In the genomic region with DNA sequence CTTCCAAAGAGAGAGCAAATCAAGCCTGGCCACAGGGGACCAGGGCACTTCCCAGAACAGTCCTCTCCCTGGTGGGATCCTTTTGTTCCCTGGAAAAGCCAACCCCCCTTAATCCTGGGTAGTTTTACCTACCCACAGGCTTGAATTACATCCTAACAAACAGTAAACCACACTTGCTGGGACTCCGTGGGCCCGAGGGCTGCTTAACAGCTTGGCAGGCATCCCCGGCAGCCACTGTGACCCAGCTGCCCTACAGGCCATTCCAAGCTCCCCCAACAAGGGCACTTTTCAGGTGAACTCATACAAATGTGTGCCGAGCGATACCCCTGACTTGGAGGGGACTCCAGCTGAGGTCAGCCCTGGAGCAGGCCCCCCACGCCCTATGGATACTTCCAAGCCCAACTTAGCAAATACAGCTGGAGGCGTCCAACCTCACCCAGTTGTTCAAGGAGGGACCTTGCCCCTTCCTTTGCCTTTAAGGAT, we compare ENCODE assay signal across 12 cellular contexts. TPM values are rescaled to one million over a fixed set of nuclear protein-coding genes. Genes with fewer than 3 reads are reported as not detected.
A peak's percentile ranks its signal among the peaks of the same experiment; 100 is the strongest.
DNase-seq lines count a peak whose midpoint lies in the region; ATAC-seq and TF ChIP-seq lines count a peak whose summit lies in the region.
"Had no signal": no experiment of that assay in that cellular context is flagged by ENCODE, and none has a peak within 500 bp of the region (broad histone marks: within the 10 kb centered on the region; RNA-seq: fewer than 3 reads in every experiment).

No MANE protein-coding gene starts in this region.

- H3K4me1 ChIP-seq in heart left ventricle (peaks cover 3 to 71% (median 35%) of the 10 kb centered on the region in 12 donors), left ventricle myocardium inferior (peaks cover 79% of the 10 kb centered on the region), aorta (ENCODE audit: control insufficient read depth in 1 of 2, insufficient read depth in 2 of 2, low read length in 2 of 2) (peaks cover 3 to 8% of the 10 kb centered on the region in 2 donors)

- peak overlapping the region in 3 of 12 donors; percentile 2 to 23 (median 4) for H3K4me3 ChIP-seq in heart left ventricle
- H3K4me3 ChIP-seq in left ventricle myocardium inferior: peak overlapping the region; percentile 35
- H3K4me3 ChIP-seq in aorta (ENCODE audit: low read length in 2 of 2): no peak overlapping the region
- no peak overlapping the region for H3K4me3 ChIP-seq in MG63
- H3K4me3 ChIP-seq: smooth muscle cell, tibial nerve had no signal

- ATAC-seq in heart left ventricle (peak in 3 of 4 donors; percentile 5 to 42 (median 21)), left cardiac atrium (no peak), aorta (ENCODE audit: low FRiP score) (no peak)

- H3K36me3 ChIP-seq in heart left ventricle (no peaks in the 10 kb centered on the region), left ventricle myocardium inferior (no peaks in the 10 kb centered on the region), aorta (ENCODE audit: control insufficient read depth in 1 of 2, insufficient read depth in 2 of 2, low read length in 1 of 2) (no peaks in the 10 kb centered on the region), MG63 (peaks cover 13% of the 10 kb centered on the region)
- H3K36me3 ChIP-seq: Peyer's patch, tibial nerve had no signal

- intact Hi-C loops in heart left ventricle (cut with DNase I): loop anchor here in 3 of 10 donors (5.0 to 10.0 kb wide), 2 partner anchors 38 to 45 kb away; no protein-coding TSS in a partner anchor
- intact Hi-C loops in left cardiac atrium (cut with DNase I): loop anchor here in 1 of 2 donors (5.0 kb wide), 1 partner anchor 38 kb away; no protein-coding TSS in a partner anchor
- intact Hi-C loops in left ventricle myocardium inferior (cut with micrococcal nuclease): no loop called here
- intact Hi-C loops in aorta (cut with DNase I): loop anchor here in 1 of 2 donors (5.0 kb wide), 1 partner anchor 38 kb away; no protein-coding TSS in a partner anchor

- 49 to 71% (median 65%) methylated on average over 7 of the region's 7 CpGs for WGBS in heart left ventricle, 4 donors
- whole genome bisulfite sequencing in aorta, 2 donors: 7 to 11% methylated on average over 7 of the region's 7 CpGs

- no peak for TF ChIP-seq POLR2A in heart left ventricle (IDR thresholded peaks at IDR 0.05)

- no peak for TF ChIP-seq CTCF in heart left ventricle (IDR thresholded peaks at IDR 0.05)
- no peak for TF ChIP-seq CTCF in left ventricle myocardium inferior (IDR thresholded peaks at IDR 0.05; ENCODE audit: borderline replicate concordance)

- H3K27me3 ChIP-seq in heart left ventricle (no peaks in the 10 kb centered on the region), left ventricle myocardium inferior (ENCODE audit: low read depth) (no peaks in the 10 kb centered on the region), aorta (ENCODE audit: control insufficient read depth in 1 of 2, insufficient read depth in 2 of 2, low read length in 1 of 2) (no peaks in the 10 kb centered on the region), MG63 (no peaks in the 10 kb centered on the region)
- H3K27me3 ChIP-seq: Peyer's patch, tibial nerve had no signal

- DNase-seq in heart left ventricle: no peak
- DNase-seq in left cardiac atrium: no peak
- DNase-seq in left ventricle myocardium inferior: no peak
- DNase-seq in myocyte (ENCODE audit: low read depth): peak; percentile 61
- DNase-seq in aorta: no peak
- DNase-seq in MG63: no peak
- no peak for DNase-seq in activated CD4-positive, alpha-beta T cell treated with anti-CD3 and anti-CD28 coated beads, Interleukin-2, amount 50 U/mL, for 1 hour
- no peak for DNase-seq in T-helper 2 cell
- DNase-seq: activated CD4-positive, alpha-beta T cell treated with anti-CD3 and anti-CD28 coated beads for 48 hours; Peyer's patch had no signal

- H3K9me3 ChIP-seq in heart left ventricle: no peaks in the 10 kb centered on the region
- no peaks in the 10 kb centered on the region for H3K9me3 ChIP-seq in left ventricle myocardium inferior (replicated peaks)
- H3K9me3 ChIP-seq in aorta (ENCODE audit: control insufficient read depth, low read length): no peaks in the 10 kb centered on the region
- no peaks in the 10 kb centered on the region for H3K9me3 ChIP-seq in MG63
- H3K9me3 ChIP-seq: Peyer's patch, tibial nerve had no signal

- peak overlapping the region; percentile 65 to 87 (median 75) for H3K27ac ChIP-seq in heart left ventricle
- peak overlapping the region; percentile 88 for H3K27ac ChIP-seq in left ventricle myocardium inferior (replicated peaks)
- H3K27ac ChIP-seq in aorta (ENCODE audit: low read depth in 1 of 2, low read length in 2 of 2): peak overlapping the region; percentile 45 to 60

RNA-seq across cellular contexts. Expression of gene ADCY9, which starts 26.4 kb away (rescaled TPM):
- 10 to 100 TPM; 39.5 to 85.8 (median 45.3) TPM for total RNA-seq in heart left ventricle
- 10 to 100 TPM; 11.8 to 42.9 TPM for polyA plus RNA-seq in heart left ventricle
- total RNA-seq in left cardiac atrium: 10 to 100 TPM; 22.6 to 25.9 TPM
- 44.3 TPM for total RNA-seq in left ventricle myocardium inferior
- 28.4 and 31.7 TPM in 2 replicates for total RNA-seq in myocyte
- polyA plus RNA-seq in myocyte (2012): 15.3 TPM
- total RNA-seq in aorta: 10 to 100 TPM; 30.6 to 40.1 TPM
- polyA plus RNA-seq in aorta: 10 to 100 TPM in 1 of 2 donors, 1 to 10 TPM in 1; 7.9 to 18.8 TPM
- 12.4 and 18.4 TPM in 2 replicates for total RNA-seq in MG63 (2014; rRNA removed; shearing (Covaris generic); ENCODE audit: low replicate concordance)

Comparison
In these comparisons a context has a peak if more than half of its experiments do, and no peak if none do; other contexts are left out.
1. ATAC-seq: peak in heart left ventricle (3 of 4); none in left cardiac atrium (0 of 2) and aorta (single experiment).
2. Peak in every context shown above with its lines, with median percentiles within 50 percentile points of each other: H3K27ac ChIP-seq.